Comparison of ENCODE assay signal across 13 cellular contexts in the genomic region with DNA sequence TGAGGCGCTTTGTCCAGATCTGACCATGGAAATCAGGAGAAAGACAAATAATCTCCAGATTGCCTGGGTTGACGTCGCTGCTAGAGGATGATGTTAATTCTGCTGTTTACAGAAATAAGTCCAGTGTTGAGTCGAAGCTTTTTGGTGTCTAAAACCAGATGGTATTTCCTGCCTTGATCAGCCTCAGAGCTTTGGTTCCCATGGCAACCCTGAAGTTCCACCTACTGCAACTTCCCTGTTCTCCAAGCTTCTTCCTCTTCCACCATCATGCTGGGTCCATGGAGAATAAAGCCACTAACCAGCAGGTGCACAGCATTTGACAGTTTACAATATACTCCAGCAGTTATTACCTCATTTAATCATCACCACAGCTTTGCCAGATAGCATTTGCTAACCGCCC. TPM values are rescaled to one million over a fixed set of nuclear protein-coding genes. Genes with fewer than 3 reads are reported as not detected.
DNase-seq lines count a peak whose midpoint lies in the region; ATAC-seq lines count a peak whose summit lies in the region.
"Had no signal": no experiment of that assay in that cellular context is flagged by ENCODE, and none has a peak within 500 bp of the region (broad histone marks: within the 10 kb centered on the region; RNA-seq: fewer than 3 reads in every experiment).

No MANE protein-coding gene starts in this region.

- peak overlapping the region; percentile 66 for H3K27ac ChIP-seq in temporal lobe (ENCODE audit: low read depth, low read length)

- peak; percentile 73 for DNase-seq in SIG-M5 treated with dmso at 0.1 percent for 504 hours (lab: John Stamatoyannopoulos, UW; ENCODE audit: unreplicated experiment)
- no peak for DNase-seq in SIG-M5 (lab: John Stamatoyannopoulos, UW)
- peak; percentile 84 for DNase-seq in NOMO-1 treated with DMSO at 0.1 percent for 48 hours (lab: John Stamatoyannopoulos, UW; ENCODE audit: unreplicated experiment)
- peak; percentile 38 for DNase-seq in germinal center (ENCODE audit: low spot score)
- no peak for DNase-seq in NCI-H187 (lab: John Stamatoyannopoulos, UW)
- DNase-seq in NCI-H146 (lab: John Stamatoyannopoulos, UW) = no peak
- DNase-seq: activated CD4-positive, alpha-beta memory T cell treated with anti-CD3 and anti-CD28 coated beads, Interleukin-2, amount 10 ng/mL, durations not matched to agents 7 days and 5 days; activated naive CD8-positive, alpha-beta T cell treated with anti-CD3 and anti-CD28 coated beads for 36 hours; spleen had no signal

- no peak for ATAC-seq in HG03135 (IDR thresholded peaks at IDR 0.05; ENCODE audit: unreplicated experiment)
- ATAC-seq: mucosa of descending colon; stimulated activated effector memory CD8-positive, alpha-beta T cell treated with anti-CD3 and anti-CD28 coated beads, Interleukin-12 subunit alpha, Interleukin-12 subunit beta, amount 100 ng/mL, for 72 hours had no signal

RNA-seq across cellular contexts. Expression of a gene that starts 18.0 kb away (rescaled TPM):
- 47.2 TPM for total RNA-seq in temporal lobe
- total RNA-seq: activated CD4-positive, alpha-beta memory T cell treated with anti-CD3 and anti-CD28 coated beads, Interleukin-2, amount 10 ng/mL, durations not matched to agents 7 days and 5 days; activated naive CD8-positive, alpha-beta T cell treated with anti-CD3 and anti-CD28 coated beads for 36 hours had no signal

Comparison
In these comparisons a context has a peak if more than half of its experiments do, and no peak if none do; other contexts are left out.
1. DNase-seq: peak in SIG-M5 treated with dmso at 0.1 percent for 504 hours (single experiment), NOMO-1 treated with DMSO at 0.1 percent for 48 hours (single experiment) and germinal center (single experiment); none in SIG-M5 (single experiment), NCI-H187 (0 of 2) and NCI-H146 (single experiment).